ENCODE assay signal across 10 cellular contexts in the genomic region with DNA sequence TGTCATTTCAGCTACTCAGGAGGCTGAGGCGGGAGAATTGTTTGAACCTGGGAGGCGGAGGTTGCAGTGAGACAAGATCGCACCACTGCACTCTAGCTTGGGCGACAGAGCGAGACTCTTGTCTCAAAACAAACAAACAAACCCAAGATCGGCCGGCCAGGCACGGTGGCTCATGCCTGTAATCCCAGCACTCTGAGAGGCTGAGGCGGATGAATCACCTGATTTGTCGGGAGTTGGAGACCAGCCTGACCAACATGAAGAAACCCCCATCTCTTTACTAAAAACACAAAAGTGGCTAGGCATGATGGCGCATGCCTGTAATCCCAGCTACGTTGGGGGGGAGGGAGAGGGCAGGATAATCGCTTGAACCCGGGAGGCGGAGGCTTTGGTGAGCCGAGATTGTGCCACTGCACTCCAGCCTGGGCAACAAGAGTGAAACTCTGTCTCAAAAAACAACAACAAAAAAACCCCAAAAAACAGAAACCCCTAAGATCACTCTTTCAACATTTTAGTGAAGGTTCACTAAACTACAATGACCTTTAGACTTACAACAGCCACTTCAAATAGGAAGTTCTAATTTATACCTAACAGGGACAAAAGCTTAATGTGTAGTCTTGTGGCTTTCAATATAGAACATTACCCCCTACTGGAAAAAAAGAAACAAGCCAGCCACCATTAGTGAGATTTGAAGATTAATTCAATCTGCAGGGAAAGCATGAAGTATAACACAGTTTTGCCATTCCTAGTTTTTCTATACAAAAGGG. TPM values are rescaled to one million over a fixed set of nuclear protein-coding genes. Genes with fewer than 3 reads are reported as not detected.
DNase-seq lines count a peak whose midpoint lies in the region; TF ChIP-seq lines count a peak whose summit lies in the region.
"Had no signal": no experiment of that assay in that cellular context is flagged by ENCODE, and none has a peak within 500 bp of the region (broad histone marks: within the 10 kb centered on the region; RNA-seq: fewer than 3 reads in every experiment).

No MANE protein-coding gene starts in this region.

- H3K27ac Mint-ChIP-seq in activated CD4-positive, alpha-beta T cell treated with anti-CD3 and anti-CD28 coated beads, Interleukin-2, amount 10 ng/mL, durations not matched to agents 24 days and 14 days: peak overlapping the region; percentile 13
- no peak overlapping the region for H3K27ac Mint-ChIP-seq in activated CD4-positive, alpha-beta T cell treated with anti-CD3 and anti-CD28 coated beads, Interleukin-2, amount 10 ng/mL, durations not matched to agents 7 days and 5 days
- H3K27ac Mint-ChIP-seq in chondrocyte (ENCODE audit: unreplicated experiment) (peak overlapping the region; percentile 68), neural crest cell (ENCODE audit: unreplicated experiment) (no peak overlapping the region)
- no peak overlapping the region for H3K27ac Mint-ChIP-seq in activated T-helper 2 cell treated with anti-CD3 and anti-CD28 coated beads, Interferon-gamma antibody, Interleukin-2, Interleukin-4, amounts not matched to agents 10 μg/mL and 5 μg/mL and 100 μg/mL, durations not matched to agents 14 hours and 24 hours and 36 hours

- H3K27me3 Mint-ChIP-seq in activated CD4-positive, alpha-beta T cell treated with anti-CD3 and anti-CD28 coated beads, Interleukin-2, amount 10 ng/mL, durations not matched to agents 24 days and 14 days: no peaks in the 10 kb centered on the region
- H3K27me3 Mint-ChIP-seq in activated CD4-positive, alpha-beta T cell treated with anti-CD3 and anti-CD28 coated beads, Interleukin-2, amount 10 ng/mL, durations not matched to agents 7 days and 5 days: no peaks in the 10 kb centered on the region
- H3K27me3 Mint-ChIP-seq in chondrocyte (ENCODE audit: low read depth) (no peaks in the 10 kb centered on the region), neural crest cell (ENCODE audit: low read depth) (no peaks in the 10 kb centered on the region)
- H3K27me3 Mint-ChIP-seq in activated T-helper 2 cell treated with anti-CD3 and anti-CD28 coated beads, Interferon-gamma antibody, Interleukin-2, Interleukin-4, amounts not matched to agents 10 μg/mL and 5 μg/mL and 100 μg/mL, durations not matched to agents 14 hours and 24 hours and 36 hours (ENCODE audit: low read depth): no peaks in the 10 kb centered on the region

- no peaks in the 10 kb centered on the region for H3K9me3 Mint-ChIP-seq in activated CD4-positive, alpha-beta T cell treated with anti-CD3 and anti-CD28 coated beads, Interleukin-2, amount 10 ng/mL, durations not matched to agents 24 days and 14 days
- H3K9me3 Mint-ChIP-seq in activated CD4-positive, alpha-beta T cell treated with anti-CD3 and anti-CD28 coated beads, Interleukin-2, amount 10 ng/mL, durations not matched to agents 7 days and 5 days: no peaks in the 10 kb centered on the region
- H3K9me3 Mint-ChIP-seq in chondrocyte (ENCODE audit: low read depth) (no peaks in the 10 kb centered on the region), neural crest cell (no peaks in the 10 kb centered on the region)
- no peaks in the 10 kb centered on the region for H3K9me3 Mint-ChIP-seq in activated T-helper 2 cell treated with anti-CD3 and anti-CD28 coated beads, Interferon-gamma antibody, Interleukin-2, Interleukin-4, amounts not matched to agents 10 μg/mL and 5 μg/mL and 100 μg/mL, durations not matched to agents 14 hours and 24 hours and 36 hours

- in situ Hi-C loops in G401 (cut with HindIII; ENCODE audit: low sequenced_read_pairs): no loop called here

- TF ChIP-seq CTCF in chondrocyte (IDR thresholded peaks at IDR 0.05) (peak; percentile 48), neural crest cell (conservative IDR thresholded peaks at IDR 0.05) (peak; percentile 35)

- peaks cover 43% of the 10 kb centered on the region for H3K4me1 Mint-ChIP-seq in activated CD4-positive, alpha-beta T cell treated with anti-CD3 and anti-CD28 coated beads, Interleukin-2, amount 10 ng/mL, durations not matched to agents 24 days and 14 days
- peaks cover 58% of the 10 kb centered on the region for H3K4me1 Mint-ChIP-seq in activated CD4-positive, alpha-beta T cell treated with anti-CD3 and anti-CD28 coated beads, Interleukin-2, amount 10 ng/mL, durations not matched to agents 7 days and 5 days
- H3K4me1 Mint-ChIP-seq in chondrocyte (ENCODE audit: low read depth) (peaks cover 37% of the 10 kb centered on the region), neural crest cell (peaks cover 4% of the 10 kb centered on the region)
- H3K4me1 Mint-ChIP-seq in activated T-helper 2 cell treated with anti-CD3 and anti-CD28 coated beads, Interferon-gamma antibody, Interleukin-2, Interleukin-4, amounts not matched to agents 10 μg/mL and 5 μg/mL and 100 μg/mL, durations not matched to agents 14 hours and 24 hours and 36 hours (ENCODE audit: low read depth): peaks cover 37% of the 10 kb centered on the region

- no peak for DNase-seq in activated CD4-positive, alpha-beta T cell treated with anti-CD3 and anti-CD28 coated beads, Interleukin-2, amount 10 ng/mL, durations not matched to agents 24 days and 14 days
- DNase-seq in activated CD4-positive, alpha-beta T cell treated with anti-CD3 and anti-CD28 coated beads, Interleukin-2, amount 10 ng/mL, durations not matched to agents 7 days and 5 days: no peak
- peak; percentile 49 for DNase-seq in RKO (ENCODE audit: low spot score)
- no peak for DNase-seq in chondrocyte (ENCODE audit: low spot score)
- DNase-seq in neural crest cell (ENCODE audit: low read depth, low spot score): no peak
- DNase-seq in H7: no peak
- no peak for DNase-seq in G401 (ENCODE audit: low spot score)
- no peak for DNase-seq in activated T-helper 2 cell treated with anti-CD3 and anti-CD28 coated beads, Interferon-gamma antibody, Interleukin-2, Interleukin-4, amounts not matched to agents 10 μg/mL and 5 μg/mL and 100 μg/mL, durations not matched to agents 14 hours and 24 hours and 36 hours (ENCODE audit: low spot score)
- DNase-seq: activated T-cell treated with anti-CD3 and anti-CD28 coated beads, Interleukin-2, amount 50 U/mL, for 1 hour had no signal

- CTCF ChIA-PET in activated CD4-positive, alpha-beta T cell treated with anti-CD3 and anti-CD28 coated beads, Interleukin-2, amount 10 ng/mL, durations not matched to agents 7 days and 5 days (lab: Charles Lee): interaction anchor here (0.9 to 5.7 kb wide), 3 partner anchors 11 to 25 kb away, joined by 3 to 20 read pairs (median 7); a partner anchor contains a TSS

- peaks cover 81% of the 10 kb centered on the region for H3K36me3 Mint-ChIP-seq in activated CD4-positive, alpha-beta T cell treated with anti-CD3 and anti-CD28 coated beads, Interleukin-2, amount 10 ng/mL, durations not matched to agents 24 days and 14 days (ENCODE audit: low read depth)
- H3K36me3 Mint-ChIP-seq in activated CD4-positive, alpha-beta T cell treated with anti-CD3 and anti-CD28 coated beads, Interleukin-2, amount 10 ng/mL, durations not matched to agents 7 days and 5 days (ENCODE audit: low read depth): peaks cover 77% of the 10 kb centered on the region
- H3K36me3 Mint-ChIP-seq in chondrocyte (ENCODE audit: low read depth): peaks cover 60% of the 10 kb centered on the region
- peaks cover 39% of the 10 kb centered on the region for H3K36me3 Mint-ChIP-seq in neural crest cell (ENCODE audit: low read depth)
- H3K36me3 Mint-ChIP-seq in activated T-helper 2 cell treated with anti-CD3 and anti-CD28 coated beads, Interferon-gamma antibody, Interleukin-2, Interleukin-4, amounts not matched to agents 10 μg/mL and 5 μg/mL and 100 μg/mL, durations not matched to agents 14 hours and 24 hours and 36 hours (ENCODE audit: low read depth): peaks cover 96% of the 10 kb centered on the region

- intact Hi-C loops in activated CD4-positive, alpha-beta T cell treated with anti-CD3 and anti-CD28 coated beads, Interleukin-2, amount 10 ng/mL, durations not matched to agents 24 days and 14 days (cut with micrococcal nuclease): no loop called here
- intact Hi-C loops in activated T-helper 2 cell treated with anti-CD3 and anti-CD28 coated beads, Interferon-gamma antibody, Interleukin-2, Interleukin-4, amounts not matched to agents 10 μg/mL and 5 μg/mL and 100 μg/mL, durations not matched to agents 14 hours and 24 hours and 36 hours (cut with micrococcal nuclease): no loop called here

- H3K36me3 ChIP-seq in H7 (replicated peaks; ENCODE audit: control insufficient read depth, insufficient read depth, low read length): peaks cover 72% of the 10 kb centered on the region

- no peak overlapping the region for H3K4me3 ChIP-seq in H7 (ENCODE audit: insufficient read depth, low read depth, low read length)
- H3K4me3 ChIP-seq: skin epidermis had no signal

- H3K27me3 ChIP-seq in H7 (ENCODE audit: control insufficient read depth, insufficient read depth, low read length): no peaks in the 10 kb centered on the region

- POLR2A ChIA-PET in activated CD4-positive, alpha-beta T cell treated with anti-CD3 and anti-CD28 coated beads, Interleukin-2, amount 10 ng/mL, durations not matched to agents 7 days and 5 days (lab: Charles Lee): interaction anchor here (0.6 kb wide), 2 partner anchors 10 to 378 kb away, joined by 3 to 5 read pairs; no protein-coding TSS in a partner anchor

- no peak overlapping the region for H3K4me3 Mint-ChIP-seq in activated CD4-positive, alpha-beta T cell treated with anti-CD3 and anti-CD28 coated beads, Interleukin-2, amount 10 ng/mL, durations not matched to agents 24 days and 14 days
- H3K4me3 Mint-ChIP-seq in activated CD4-positive, alpha-beta T cell treated with anti-CD3 and anti-CD28 coated beads, Interleukin-2, amount 10 ng/mL, durations not matched to agents 7 days and 5 days: no peak overlapping the region
- H3K4me3 Mint-ChIP-seq in chondrocyte (ENCODE audit: unreplicated experiment) (no peak overlapping the region), neural crest cell (peak overlapping the region; percentile 16)
- H3K4me3 Mint-ChIP-seq in activated T-helper 2 cell treated with anti-CD3 and anti-CD28 coated beads, Interferon-gamma antibody, Interleukin-2, Interleukin-4, amounts not matched to agents 10 μg/mL and 5 μg/mL and 100 μg/mL, durations not matched to agents 14 hours and 24 hours and 36 hours (ENCODE audit: low read depth): no peak overlapping the region

RNA-seq across cellular contexts. Expression of a gene that starts 7.0 kb away (rescaled TPM):
- 415 and 430 TPM in 2 replicates for total RNA-seq in activated CD4-positive, alpha-beta T cell treated with anti-CD3 and anti-CD28 coated beads, Interleukin-2, amount 10 ng/mL, durations not matched to agents 24 days and 14 days
- total RNA-seq in activated CD4-positive, alpha-beta T cell treated with anti-CD3 and anti-CD28 coated beads, Interleukin-2, amount 10 ng/mL, durations not matched to agents 7 days and 5 days: 100 to 1,000 TPM; 168 to 171 TPM
- total RNA-seq in chondrocyte: 164 to 241 TPM (median 237 TPM) in 3 replicates
- 247 and 250 TPM in 2 replicates for total RNA-seq in neural crest cell
- 625 and 671 TPM in 2 replicates for total RNA-seq in H7 (2014; rRNA removed; shearing (Covaris generic))
- 394 and 650 TPM in 2 replicates for total RNA-seq in G401 (2014; rRNA removed; shearing (Covaris generic))
- 333 and 340 TPM in 2 replicates for total RNA-seq in activated T-helper 2 cell treated with anti-CD3 and anti-CD28 coated beads, Interferon-gamma antibody, Interleukin-2, Interleukin-4, amounts not matched to agents 10 μg/mL and 5 μg/mL and 100 μg/mL, durations not matched to agents 14 hours and 24 hours and 36 hours

RNA-seq across cellular contexts. Expression of a gene that starts 25.2 kb away (rescaled TPM):
- total RNA-seq in activated CD4-positive, alpha-beta T cell treated with anti-CD3 and anti-CD28 coated beads, Interleukin-2, amount 10 ng/mL, durations not matched to agents 24 days and 14 days: 200 and 205 TPM in 2 replicates
- 10 to 100 TPM; 65.3 to 72.1 TPM for total RNA-seq in activated CD4-positive, alpha-beta T cell treated with anti-CD3 and anti-CD28 coated beads, Interleukin-2, amount 10 ng/mL, durations not matched to agents 7 days and 5 days
- total RNA-seq in chondrocyte (85.2 to 92.1 TPM (median 88.6 TPM) in 3 replicates), neural crest cell (101 and 107 TPM in 2 replicates)
- 103 and 113 TPM in 2 replicates for total RNA-seq in H7 (2014; rRNA removed; shearing (Covaris generic))
- total RNA-seq in G401 (2014; rRNA removed; shearing (Covaris generic)): 168 and 229 TPM in 2 replicates
- 169 and 170 TPM in 2 replicates for total RNA-seq in activated T-helper 2 cell treated with anti-CD3 and anti-CD28 coated beads, Interferon-gamma antibody, Interleukin-2, Interleukin-4, amounts not matched to agents 10 μg/mL and 5 μg/mL and 100 μg/mL, durations not matched to agents 14 hours and 24 hours and 36 hours

Comparison
In these comparisons a context has a peak if more than half of its experiments do, and no peak if none do; other contexts are left out.
1. H3K27ac Mint-ChIP-seq: peak in activated CD4-positive, alpha-beta T cell treated with anti-CD3 and anti-CD28 coated beads, Interleukin-2, amount 10 ng/mL, durations not matched to agents 24 days and 14 days (single experiment) and chondrocyte (single experiment); none in activated CD4-positive, alpha-beta T cell treated with anti-CD3 and anti-CD28 coated beads, Interleukin-2, amount 10 ng/mL, durations not matched to agents 7 days and 5 days (single experiment), neural crest cell (single experiment) and activated T-helper 2 cell treated with anti-CD3 and anti-CD28 coated beads, Interferon-gamma antibody, Interleukin-2, Interleukin-4, amounts not matched to agents 10 μg/mL and 5 μg/mL and 100 μg/mL, durations not matched to agents 14 hours and 24 hours and 36 hours (single experiment).